In the genomic region with DNA sequence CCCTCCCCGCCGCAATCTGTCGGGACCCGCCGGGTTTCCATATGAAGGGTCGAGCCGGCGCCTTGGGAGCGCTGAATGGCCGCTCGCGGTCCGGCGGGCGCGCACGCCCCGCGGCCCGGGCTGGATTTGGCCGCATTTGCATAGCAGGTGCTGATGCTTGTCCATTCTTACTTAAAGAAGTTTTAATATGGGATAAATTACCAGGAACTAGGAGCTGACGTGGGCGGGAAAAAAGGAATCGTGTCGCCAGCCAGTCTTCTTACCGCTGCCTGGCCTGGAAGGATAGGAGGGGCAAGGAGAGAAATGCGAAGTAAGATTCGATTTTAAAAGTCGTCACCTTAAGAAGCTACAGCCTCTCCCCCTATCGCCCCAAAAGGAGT, we compare ENCODE assay signal across 9 cellular contexts. TPM values are rescaled to one million over a fixed set of nuclear protein-coding genes. Genes with fewer than 3 reads are reported as not detected.
A peak's percentile ranks its signal among the peaks of the same experiment; 100 is the strongest.
DNase-seq lines count a peak whose midpoint lies in the region; ATAC-seq lines count a peak whose summit lies in the region.
"Had no signal": no experiment of that assay in that cellular context is flagged by ENCODE, and none has a peak within 500 bp of the region (broad histone marks: within the 10 kb centered on the region; RNA-seq: fewer than 3 reads in every experiment).

No MANE protein-coding gene starts in this region.

- peak overlapping the region; percentile 71 for H3K4me3 Mint-ChIP-seq in activated naive CD8-positive, alpha-beta T cell treated with anti-CD3 and anti-CD28 coated beads for 36 hours
- H3K4me3 Mint-ChIP-seq in stimulated activated memory B cell treated with anti-CD40 and anti-IgM and Interleukin-4, amounts not matched to agents 10 μg/mL and 1 μg/mL and 100 μg/mL, for 72 hours, result peak overlapping the region; percentile 83

- H3K36me3 Mint-ChIP-seq in activated naive CD8-positive, alpha-beta T cell treated with anti-CD3 and anti-CD28 coated beads for 36 hours, result no peaks in the 10 kb centered on the region
- H3K36me3 Mint-ChIP-seq in stimulated activated memory B cell treated with anti-CD40 and anti-IgM and Interleukin-4, amounts not matched to agents 10 μg/mL and 1 μg/mL and 100 μg/mL, for 72 hours, result no peaks in the 10 kb centered on the region

- no peaks in the 10 kb centered on the region for H3K9me3 Mint-ChIP-seq in activated naive CD8-positive, alpha-beta T cell treated with anti-CD3 and anti-CD28 coated beads for 36 hours
- no peaks in the 10 kb centered on the region for H3K9me3 Mint-ChIP-seq in stimulated activated memory B cell treated with anti-CD40 and anti-IgM and Interleukin-4, amounts not matched to agents 10 μg/mL and 1 μg/mL and 100 μg/mL, for 72 hours

- H3K27ac Mint-ChIP-seq in activated naive CD8-positive, alpha-beta T cell treated with anti-CD3 and anti-CD28 coated beads for 36 hours, result no peak overlapping the region
- H3K27ac Mint-ChIP-seq in stimulated activated memory B cell treated with anti-CD40 and anti-IgM and Interleukin-4, amounts not matched to agents 10 μg/mL and 1 μg/mL and 100 μg/mL, for 72 hours, result no peak overlapping the region

- peak; percentile 31 for DNase-seq in DMS53 (lab: John Stamatoyannopoulos, UW)
- DNase-seq in DMS53 treated with DMSO at 0.1 percent for 48 hours (lab: John Stamatoyannopoulos, UW; ENCODE audit: unreplicated experiment), result no peak
- DNase-seq in activated naive CD8-positive, alpha-beta T cell treated with anti-CD3 and anti-CD28 coated beads for 36 hours, result no peak
- DNase-seq in left kidney (ENCODE audit: low read depth, low spot score), result peak; percentile 44
- DNase-seq in kidney glomerular epithelial cell (lab: John Stamatoyannopoulos, UW), result no peak
- no peak for DNase-seq in NCI-H1436 treated with DMSO at 0.1 percent for 48 hours (lab: John Stamatoyannopoulos, UW)
- DNase-seq: foreskin melanocyte had no signal

- H3K4me1 Mint-ChIP-seq in activated naive CD8-positive, alpha-beta T cell treated with anti-CD3 and anti-CD28 coated beads for 36 hours, result peaks cover 13% of the 10 kb centered on the region
- peaks cover 17% of the 10 kb centered on the region for H3K4me1 Mint-ChIP-seq in stimulated activated memory B cell treated with anti-CD40 and anti-IgM and Interleukin-4, amounts not matched to agents 10 μg/mL and 1 μg/mL and 100 μg/mL, for 72 hours

- H3K27me3 Mint-ChIP-seq in activated naive CD8-positive, alpha-beta T cell treated with anti-CD3 and anti-CD28 coated beads for 36 hours, result peaks cover 96% of the 10 kb centered on the region
- H3K27me3 Mint-ChIP-seq in stimulated activated memory B cell treated with anti-CD40 and anti-IgM and Interleukin-4, amounts not matched to agents 10 μg/mL and 1 μg/mL and 100 μg/mL, for 72 hours, result peaks cover 77% of the 10 kb centered on the region

- no peak for ATAC-seq in stimulated activated memory B cell treated with anti-CD40 and anti-IgM and Interleukin-4, amounts not matched to agents 10 μg/mL and 1 μg/mL and 100 μg/mL, for 72 hours
- no peak for ATAC-seq in GM21367 (IDR thresholded peaks at IDR 0.05; ENCODE audit: unreplicated experiment)

RNA-seq across cellular contexts. Expression of a gene that starts 8.9 kb away (rescaled TPM):
- not detected for total RNA-seq in activated naive CD8-positive, alpha-beta T cell treated with anti-CD3 and anti-CD28 coated beads for 36 hours

RNA-seq across cellular contexts. Expression of a gene that starts 34.1 kb away (rescaled TPM):
- total RNA-seq in activated naive CD8-positive, alpha-beta T cell treated with anti-CD3 and anti-CD28 coated beads for 36 hours, result not detected

Comparison
In these comparisons a context has a peak if more than half of its experiments do, and no peak if none do; other contexts are left out.
1. DNase-seq: peak in DMS53 (single experiment) and left kidney (single experiment); none in DMS53 treated with DMSO at 0.1 percent for 48 hours (single experiment), activated naive CD8-positive, alpha-beta T cell treated with anti-CD3 and anti-CD28 coated beads for 36 hours (single experiment), kidney glomerular epithelial cell (single experiment) and NCI-H1436 treated with DMSO at 0.1 percent for 48 hours (single experiment).